8 cellular contexts compared by ENCODE assay signal in the genomic region with DNA sequence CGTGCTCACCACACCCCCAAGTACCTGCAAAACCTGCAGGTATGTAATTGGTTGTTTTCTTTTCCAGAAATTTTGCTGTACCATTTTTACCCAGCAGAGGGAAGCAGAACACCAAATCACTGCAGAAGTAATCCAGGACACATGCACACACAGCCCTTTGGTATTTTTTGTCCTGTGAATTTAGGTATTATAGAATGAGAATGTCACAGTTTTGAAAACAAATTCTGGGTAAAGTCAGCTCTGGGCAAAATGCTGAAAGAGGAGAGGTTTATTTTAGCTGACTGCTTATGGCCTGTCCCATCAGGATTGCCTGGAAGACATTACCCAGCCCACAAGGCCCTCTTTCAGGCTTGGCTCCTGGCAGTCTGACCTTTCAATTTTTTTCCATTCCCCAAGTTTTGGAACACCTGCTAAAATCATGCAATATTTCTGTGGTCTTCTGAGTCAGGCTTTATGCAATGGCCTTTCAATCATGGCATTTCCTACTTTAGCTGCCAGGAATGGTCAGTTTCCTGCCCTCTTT. TPM values are rescaled to one million over a fixed set of nuclear protein-coding genes. Genes with fewer than 3 reads are reported as not detected.
A peak's percentile ranks its signal among the peaks of the same experiment; 100 is the strongest.
DNase-seq lines count a peak whose midpoint lies in the region; ATAC-seq and TF ChIP-seq lines count a peak whose summit lies in the region.

No MANE protein-coding gene starts in this region.

- H4K20me1 ChIP-seq in Karpas-422 (ENCODE audit: insufficient read depth, low read depth, low read length): no peaks in the 10 kb centered on the region
- no peaks in the 10 kb centered on the region for H4K20me1 ChIP-seq in PC-3 (ENCODE audit: low read length)

- no peaks in the 10 kb centered on the region for H3K27me3 Mint-ChIP-seq in activated naive CD4-positive, alpha-beta T cell treated with anti-CD3 and anti-CD28 coated beads for 36 hours (ENCODE audit: low read depth)

- H2AFZ ChIP-seq in Karpas-422 (ENCODE audit: low read length) (no peak overlapping the region), PC-3 (ENCODE audit: low read length) (no peak overlapping the region)

- H3K36me3 Mint-ChIP-seq in activated naive CD4-positive, alpha-beta T cell treated with anti-CD3 and anti-CD28 coated beads for 36 hours (ENCODE audit: low read depth): no peaks in the 10 kb centered on the region

- peaks cover 28% of the 10 kb centered on the region for H3K4me1 ChIP-seq in Karpas-422 (ENCODE audit: low read length)
- peaks cover 40% of the 10 kb centered on the region for H3K4me1 ChIP-seq in PC-3 (ENCODE audit: insufficient read depth, low read length)

- H3K9ac ChIP-seq in Karpas-422 (ENCODE audit: low read length) (no peak overlapping the region), PC-3 (ENCODE audit: low read length) (no peak overlapping the region)

- H3K27me3 ChIP-seq in Karpas-422 (ENCODE audit: low read length): no peaks in the 10 kb centered on the region
- no peaks in the 10 kb centered on the region for H3K27me3 ChIP-seq in PC-3 (ENCODE audit: low read length)

- H3K4me3 Mint-ChIP-seq in activated naive CD4-positive, alpha-beta T cell treated with anti-CD3 and anti-CD28 coated beads for 36 hours: no peak overlapping the region

- H3K9me3 Mint-ChIP-seq in activated naive CD4-positive, alpha-beta T cell treated with anti-CD3 and anti-CD28 coated beads for 36 hours: no peaks in the 10 kb centered on the region

- peak; percentile 60 for DNase-seq in activated naive CD4-positive, alpha-beta T cell treated with anti-CD3 and anti-CD28 coated beads for 36 hours
- no peak for DNase-seq in activated naive CD4-positive, alpha-beta T cell treated with anti-CD3 and anti-CD28 coated beads, Interleukin-2, amount 50 U/mL, for 16 hours
- DNase-seq in Karpas-422: peak; percentile 83
- DNase-seq in PC-3: peak; percentile 90
- DNase-seq in coronary artery (ENCODE audit: low spot score): no peak
- peak; percentile 80 for DNase-seq in medulla oblongata (ENCODE audit: extremely low spot score)

- H3K79me2 ChIP-seq in Karpas-422 (ENCODE audit: low read length): no peaks in the 10 kb centered on the region
- peaks cover 8% of the 10 kb centered on the region for H3K79me2 ChIP-seq in PC-3 (ENCODE audit: low read length)

- intact Hi-C loops in activated naive CD4-positive, alpha-beta T cell treated with anti-CD3 and anti-CD28 coated beads for 36 hours (cut with micrococcal nuclease): loop anchor here (1.0 to 10.0 kb wide), 6 partner anchors 182 to 466 kb away; no protein-coding TSS in a partner anchor
- intact Hi-C loops in PC-3 (cut with micrococcal nuclease): loop anchor here (1.0 to 2.0 kb wide), 4 partner anchors 88 to 247 kb away; no protein-coding TSS in a partner anchor

- H3K9me3 ChIP-seq in Karpas-422 (ENCODE audit: low read length): no peaks in the 10 kb centered on the region
- H3K9me3 ChIP-seq in PC-3 (ENCODE audit: low read length): no peaks in the 10 kb centered on the region

- H3K27ac Mint-ChIP-seq in activated naive CD4-positive, alpha-beta T cell treated with anti-CD3 and anti-CD28 coated beads for 36 hours: no peak overlapping the region

- no peaks in the 10 kb centered on the region for H3F3A ChIP-seq in PC-3 (ENCODE audit: low read length, unreplicated experiment)

- CTCF ChIA-PET in activated naive CD4-positive, alpha-beta T cell treated with anti-CD3 and anti-CD28 coated beads for 36 hours (lab: Charles Lee): interaction anchor here (0.6 to 6.1 kb wide), 17 partner anchors 9 to 270 kb away, joined by 3 to 77 read pairs (median 4); no protein-coding TSS in a partner anchor
- CTCF ChIA-PET in PC-3 (lab: Charles Lee): interaction anchor here (0.5 kb wide), 1 partner anchor 9 kb away, joined by 8 read pairs; no protein-coding TSS in a partner anchor

- H3K27ac ChIP-seq in Karpas-422 (ENCODE audit: low read length): no peak overlapping the region
- peak overlapping the region; percentile 46; the same call in 1 of the 2 replicates for H3K27ac ChIP-seq in PC-3 (ENCODE audit: low read length)
- H3K27ac ChIP-seq in coronary artery: peak overlapping the region in 1 of 2 donors; percentile 62

- peaks cover 24% of the 10 kb centered on the region for H3K4me1 Mint-ChIP-seq in activated naive CD4-positive, alpha-beta T cell treated with anti-CD3 and anti-CD28 coated beads for 36 hours (ENCODE audit: low read depth)

- ATAC-seq in PC-3 (peak; percentile 9; the same call in 1 of the 2 replicates), HG03469 (IDR thresholded peaks at IDR 0.05; ENCODE audit: unreplicated experiment) (no peak)
- no peak for ATAC-seq in activated CD4-positive, CD25-positive, alpha-beta regulatory T cell treated with anti-CD3 and anti-CD28 coated beads, Interleukin-2, amount 50 U/mL, for 24 hours

- no peaks in the 10 kb centered on the region for H3K9me2 ChIP-seq in Karpas-422 (replicated peaks; ENCODE audit: insufficient read depth, low read length)
- no peaks in the 10 kb centered on the region for H3K9me2 ChIP-seq in PC-3 (replicated peaks; ENCODE audit: low read length)

- no TSS peak for BruUV-seq in PC-3 (replicated peaks; lab: Mats Ljungman, UMichigan)

- H3K36me3 ChIP-seq in Karpas-422 (ENCODE audit: insufficient read depth, low read length) (no peaks in the 10 kb centered on the region), PC-3 (ENCODE audit: low read depth, low read length) (no peaks in the 10 kb centered on the region)

- no peak overlapping the region for H3K4me3 ChIP-seq in Karpas-422 (ENCODE audit: low read length)
- peak overlapping the region; percentile 26; the same call in 1 of the 2 replicates for H3K4me3 ChIP-seq in PC-3 (ENCODE audit: low read length)
- no peak overlapping the region for H3K4me3 ChIP-seq in coronary artery

- POLR2A ChIA-PET in PC-3 (lab: Charles Lee; ENCODE audit: unreplicated experiment): no interaction called here

- peak; percentile 91 for TF ChIP-seq CTCF in PC-3 (conservative IDR thresholded peaks at IDR 0.05; ENCODE audit: low read depth, low read length)
- TF ChIP-seq CTCF in coronary artery (IDR thresholded peaks at IDR 0.05): peak; percentile 75

- H3K4me2 ChIP-seq in Karpas-422 (ENCODE audit: low read depth, low read length, poor library complexity, severe bottlenecking) (no peak overlapping the region), PC-3 (ENCODE audit: low read length) (peak overlapping the region; percentile 52)

RNA-seq across cellular contexts. Expression of gene EFHC1, which starts 3.5 kb away (rescaled TPM):
- 1 to 10 TPM; 1.2 to 3.1 TPM for total RNA-seq in activated naive CD4-positive, alpha-beta T cell treated with anti-CD3 and anti-CD28 coated beads for 36 hours
- total RNA-seq in Karpas-422 (2014; rRNA removed; shearing (Covaris generic); ENCODE audit: low replicate concordance): 22.5 and 44.0 TPM in 2 replicates
- total RNA-seq in PC-3 (2014; rRNA removed): 14.5 and 22.4 TPM in 2 replicates

RNA-seq across cellular contexts. Expression of gene PAQR8, which starts 54.7 kb away (rescaled TPM):
- total RNA-seq in activated naive CD4-positive, alpha-beta T cell treated with anti-CD3 and anti-CD28 coated beads for 36 hours: 1 to 10 TPM; 6.8 to 9.2 TPM
- total RNA-seq in Karpas-422 (2014; rRNA removed; shearing (Covaris generic); ENCODE audit: low replicate concordance): 0.29 and 1.2 TPM in 2 replicates
- total RNA-seq in PC-3 (2014; rRNA removed): 0.44 and 0.46 TPM in 2 replicates

Comparison
In these comparisons a context has a peak if more than half of its experiments do, and no peak if none do; other contexts are left out.
1. DNase-seq: peak in activated naive CD4-positive, alpha-beta T cell treated with anti-CD3 and anti-CD28 coated beads for 36 hours (single experiment), Karpas-422 (single experiment), PC-3 (single experiment) and medulla oblongata (single experiment); none in activated naive CD4-positive, alpha-beta T cell treated with anti-CD3 and anti-CD28 coated beads, Interleukin-2, amount 50 U/mL, for 16 hours (single experiment) and coronary artery (single experiment).